10 cellular contexts compared by ENCODE assay signal in the genomic region with DNA sequence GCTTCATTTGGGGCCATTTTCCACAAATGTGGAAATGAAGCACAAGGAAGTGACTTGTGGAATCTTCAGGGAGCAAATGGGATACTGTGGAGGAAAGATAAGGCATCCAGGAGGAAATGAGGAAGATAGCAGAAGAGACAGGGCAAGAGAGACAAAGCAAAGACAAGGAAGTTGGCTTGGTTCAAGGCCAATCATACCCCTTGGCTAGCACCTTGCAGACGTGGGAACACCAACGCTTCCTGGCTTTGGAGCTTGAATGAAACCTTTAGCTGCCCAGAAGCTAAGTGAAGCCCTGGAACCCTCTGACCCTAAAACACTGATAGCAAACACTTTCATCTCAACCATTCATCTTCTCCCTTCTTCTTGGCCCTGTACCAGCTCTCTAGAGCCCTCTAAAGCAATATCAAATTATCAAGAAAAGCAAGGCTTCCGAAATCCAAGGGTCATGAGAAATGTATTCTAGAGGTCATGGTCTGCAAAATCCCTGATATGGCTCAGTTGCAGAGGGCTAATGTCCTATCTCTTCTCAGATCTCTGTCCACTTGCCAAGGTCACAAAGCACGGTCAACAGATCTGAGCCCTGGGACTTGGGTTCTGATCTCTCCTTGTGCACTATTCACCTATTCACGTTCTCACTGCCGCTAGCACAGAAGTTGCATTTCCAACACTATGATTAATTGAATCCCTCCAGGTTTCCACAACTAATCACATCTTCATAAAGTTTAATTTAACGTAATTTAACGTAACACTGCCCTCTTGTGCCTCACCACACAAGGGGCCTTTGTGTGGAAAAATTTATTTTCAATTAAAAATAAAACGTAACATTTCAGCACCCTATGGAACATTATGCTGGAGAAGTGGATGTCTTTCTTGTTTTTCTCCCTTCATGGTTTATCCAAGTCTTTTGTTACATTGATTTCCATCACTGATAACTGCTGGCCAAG.
DNase-seq lines count a peak whose midpoint lies in the region; TF ChIP-seq lines count a peak whose summit lies in the region.
"Had no signal": no experiment of that assay in that cellular context is flagged by ENCODE, and none has a peak within 500 bp of the region (broad histone marks: within the 10 kb centered on the region; RNA-seq: fewer than 3 reads in every experiment).

No MANE protein-coding gene starts in this region.

- H3K9me2 ChIP-seq in hepatocyte (replicated peaks; ENCODE audit: insufficient read depth): no peaks in the 10 kb centered on the region

- WGBS in hepatocyte (ENCODE audit: low lambda C conversion rate, missing lambda C conversion rate): 74% methylated on average over 9 of the region's 9 CpGs

- H3K27me3 Mint-ChIP-seq in HFFc6 (ENCODE audit: insufficient read depth): no peaks in the 10 kb centered on the region
- H3K27me3 Mint-ChIP-seq: T-cell had no signal

- no peak overlapping the region for H3K27ac ChIP-seq in hepatocyte

- no peaks in the 10 kb centered on the region for H3K36me3 ChIP-seq in hepatocyte (replicated peaks; ENCODE audit: insufficient read depth, low read depth)

- H3K4me1 Mint-ChIP-seq in HFFc6 (ENCODE audit: low read depth): no peaks in the 10 kb centered on the region
- H3K4me1 Mint-ChIP-seq: T-cell had no signal

- H3K9me3 Mint-ChIP-seq in HFFc6: peaks cover 8% of the 10 kb centered on the region; the same call in 1 of the 2 replicates

- no peaks in the 10 kb centered on the region for H3K79me2 ChIP-seq in hepatocyte

- no peaks in the 10 kb centered on the region for H4K20me1 ChIP-seq in hepatocyte (ENCODE audit: insufficient read depth, poor library complexity, severe bottlenecking)

- no peaks in the 10 kb centered on the region for H3K36me3 Mint-ChIP-seq in HFFc6 (ENCODE audit: low read depth)
- H3K36me3 Mint-ChIP-seq: T-cell had no signal

- H2AFZ ChIP-seq in hepatocyte: no peak overlapping the region

- H3K27me3 ChIP-seq in hepatocyte: no peaks in the 10 kb centered on the region

- peak overlapping the region; percentile 51 for H3K4me2 ChIP-seq in hepatocyte

- peaks cover 11% of the 10 kb centered on the region for H3K4me1 ChIP-seq in hepatocyte (ENCODE audit: insufficient read depth)

- H3K27ac Mint-ChIP-seq in HFFc6: no peak overlapping the region
- H3K27ac Mint-ChIP-seq: T-cell had no signal

- DNase-seq in HFFc6 (no peak), astrocyte of the cerebellum (ENCODE audit: low read depth) (peak; percentile 31), hepatocyte (ENCODE audit: low spot score) (no peak), superior temporal gyrus (ENCODE audit: extremely low spot score) (peak; percentile 25), NCI-H2196 treated with DMSO at 0.1 percent for 48 hours (lab: John Stamatoyannopoulos, UW; ENCODE audit: unreplicated experiment) (no peak), NOMO-1 treated with DMSO at 0.1 percent for 48 hours (lab: John Stamatoyannopoulos, UW; ENCODE audit: unreplicated experiment) (no peak), NCI-H2171 (lab: John Stamatoyannopoulos, UW) (no peak), activated gamma-delta T cell treated with Interleukin-2 at 50 U/mL for 16 hours (no peak)
- DNase-seq: NCI-H187, T-cell had no signal

- TF ChIP-seq CTCF in HFFc6 (IDR thresholded peaks at IDR 0.05) (peak; percentile 39; the same call in 1 of the 2 replicates), astrocyte of the cerebellum (IDR thresholded peaks at IDR 0.05; ENCODE audit: low read depth, low read length, missing control alignments) (peak; percentile 62), hepatocyte (IDR thresholded peaks at IDR 0.05; ENCODE audit: poor library complexity) (peak; percentile 59)

- H3K4me3 ChIP-seq in astrocyte of the cerebellum (ENCODE audit: low read depth, low read length) (no peak overlapping the region), hepatocyte (no peak overlapping the region)

- H3K9me3 ChIP-seq in hepatocyte (ENCODE audit: low read depth): no peaks in the 10 kb centered on the region

- H3K4me3 Mint-ChIP-seq in HFFc6: no peak overlapping the region
- H3K4me3 Mint-ChIP-seq: T-cell had no signal

- in situ Hi-C loops in astrocyte of the cerebellum (cut with HindIII; ENCODE audit: low sequenced_read_pairs): loop anchor here (25.0 kb wide), 1 partner anchor 708 kb away; no protein-coding TSS in a partner anchor

Comparison
In these comparisons a context has a peak if more than half of its experiments do, and no peak if none do; other contexts are left out.
1. DNase-seq: peak in astrocyte of the cerebellum (single experiment) and superior temporal gyrus (single experiment); none in HFFc6 (single experiment), hepatocyte (single experiment), NCI-H2196 treated with DMSO at 0.1 percent for 48 hours (single experiment), NOMO-1 treated with DMSO at 0.1 percent for 48 hours (single experiment), NCI-H2171 (single experiment) and activated gamma-delta T cell treated with Interleukin-2 at 50 U/mL for 16 hours (single experiment).
2. Peak in every context shown above with its lines, with median percentiles within 50 percentile points of each other: CTCF ChIP-seq.